Comparison of ENCODE assay signal across 8 cellular contexts in the genomic region with DNA sequence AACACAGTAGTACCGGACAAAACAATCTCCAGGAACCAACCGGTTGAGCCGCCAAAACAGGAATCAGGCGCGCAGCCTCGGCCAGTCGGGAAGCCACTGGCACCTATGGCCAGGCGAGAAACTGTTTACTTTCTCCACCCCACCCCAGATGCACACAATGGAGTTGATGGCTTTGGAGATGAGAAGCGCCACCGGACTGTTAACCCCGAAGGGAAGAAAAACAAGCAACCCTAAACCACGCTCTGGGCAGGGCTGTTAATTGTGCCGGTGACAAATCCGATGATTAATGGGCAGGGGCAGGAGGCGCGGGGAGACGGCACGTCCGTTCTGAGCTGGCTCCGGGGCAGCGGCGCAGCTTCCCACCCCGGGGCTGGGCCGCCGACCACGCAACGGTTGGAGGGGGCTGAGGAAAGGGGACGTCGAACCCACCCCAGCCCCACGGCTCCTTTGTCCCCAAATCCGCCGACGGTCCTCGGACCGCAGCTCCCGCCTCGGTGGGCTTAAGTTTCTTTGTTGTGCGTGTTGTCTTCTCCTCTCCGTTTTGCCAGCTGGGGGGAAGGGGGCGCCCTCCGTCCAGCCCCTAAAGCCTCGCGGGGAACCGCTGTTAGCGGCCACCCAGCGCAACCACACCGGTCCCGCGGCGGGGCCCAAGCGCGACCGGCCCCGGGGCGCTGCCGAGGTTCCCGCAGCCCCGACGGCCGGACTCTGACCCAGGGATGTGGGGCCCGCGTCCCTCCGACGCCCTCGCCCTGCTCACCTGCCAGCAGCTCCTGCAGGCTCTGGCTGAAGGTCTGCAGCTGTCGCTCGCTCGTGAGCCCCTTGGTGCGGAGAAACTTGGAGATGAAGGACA. TPM values are rescaled to one million over a fixed set of nuclear protein-coding genes. Genes with fewer than 3 reads are reported as not detected.
DNase-seq lines count a peak whose midpoint lies in the region; ATAC-seq and TF ChIP-seq lines count a peak whose summit lies in the region.

No MANE protein-coding gene starts in this region.

- H3K27me3 ChIP-seq in muscle layer of duodenum (ENCODE audit: low read depth, low read length), result no peaks in the 10 kb centered on the region

- no peaks in the 10 kb centered on the region for H3K9me3 ChIP-seq in muscle layer of duodenum (ENCODE audit: control insufficient read depth in 1 of 2, low read length in 2 of 2)

- peaks cover 3 to 4% of the 10 kb centered on the region in 2 donors for H3K4me1 ChIP-seq in muscle layer of duodenum (ENCODE audit: control insufficient read depth in 1 of 2, insufficient read depth in 2 of 2, low read length in 2 of 2)

- no peak for TF ChIP-seq CTCF in HFF-Myc (IDR thresholded peaks at IDR 0.05; ENCODE audit: low read depth, low read length, missing control alignments)
- no peak for TF ChIP-seq CTCF in epithelial cell of proximal tubule (conservative IDR thresholded peaks at IDR 0.05; ENCODE audit: low read depth, low read length)

- H3K27ac ChIP-seq in muscle layer of duodenum (ENCODE audit: low read length), result peak overlapping the region; percentile 93

- H3K4me3 ChIP-seq in HFF-Myc (replicated peaks; ENCODE audit: low read depth, low read length) (peak overlapping the region; percentile 84), epithelial cell of proximal tubule (ENCODE audit: low read depth, low read length) (peak overlapping the region; percentile 89), muscle layer of duodenum (ENCODE audit: low read depth in 1 of 2, low read length in 2 of 2) (peak overlapping the region; percentile 95 to 98)

- peaks cover 16 to 29% of the 10 kb centered on the region in 2 donors for H3K36me3 ChIP-seq in muscle layer of duodenum (ENCODE audit: control insufficient read depth in 1 of 2, insufficient read depth in 2 of 2, low read length in 2 of 2)

- no peak for ATAC-seq in GM21381 (IDR thresholded peaks at IDR 0.05; ENCODE audit: unreplicated experiment)

- DNase-seq in DMS114 treated with DMSO at 0.1 percent for 48 hours (lab: John Stamatoyannopoulos, UW; ENCODE audit: unreplicated experiment) (peak; percentile 48), HFF-Myc (ENCODE audit: extremely low read depth, low read depth) (no peak), NCI-H82 (lab: John Stamatoyannopoulos, UW) (peak; percentile 92), epithelial cell of proximal tubule (ENCODE audit: low read depth) (no peak)
- peak; percentile 70 for DNase-seq in activated CD8-positive, alpha-beta memory T cell treated with anti-CD3 and anti-CD28 coated beads, Interleukin-2, amount 50 U/mL, for 4 hours
- peak; percentile 67 for DNase-seq in stimulated activated CD8-positive, alpha-beta memory T cell treated with anti-CD3 and anti-CD28 coated beads, Interleukin-4, amount 100 ng/mL, for 48 hours

RNA-seq across cellular contexts. Expression of a gene that starts 0.8 kb away (rescaled TPM):
- 15.8 and 22.8 TPM in 2 replicates for total RNA-seq in epithelial cell of proximal tubule

Comparison
In these comparisons a context has a peak if more than half of its experiments do, and no peak if none do; other contexts are left out.
1. DNase-seq: peak in DMS114 treated with DMSO at 0.1 percent for 48 hours (single experiment), NCI-H82 (single experiment), activated CD8-positive, alpha-beta memory T cell treated with anti-CD3 and anti-CD28 coated beads, Interleukin-2, amount 50 U/mL, for 4 hours (single experiment) and stimulated activated CD8-positive, alpha-beta memory T cell treated with anti-CD3 and anti-CD28 coated beads, Interleukin-4, amount 100 ng/mL, for 48 hours (single experiment); none in HFF-Myc (single experiment) and epithelial cell of proximal tubule (single experiment).
2. Peak in every context shown above with its lines, with median percentiles within 50 percentile points of each other: H3K4me3 ChIP-seq.